14 cellular contexts compared by ENCODE assay signal in the genomic region with DNA sequence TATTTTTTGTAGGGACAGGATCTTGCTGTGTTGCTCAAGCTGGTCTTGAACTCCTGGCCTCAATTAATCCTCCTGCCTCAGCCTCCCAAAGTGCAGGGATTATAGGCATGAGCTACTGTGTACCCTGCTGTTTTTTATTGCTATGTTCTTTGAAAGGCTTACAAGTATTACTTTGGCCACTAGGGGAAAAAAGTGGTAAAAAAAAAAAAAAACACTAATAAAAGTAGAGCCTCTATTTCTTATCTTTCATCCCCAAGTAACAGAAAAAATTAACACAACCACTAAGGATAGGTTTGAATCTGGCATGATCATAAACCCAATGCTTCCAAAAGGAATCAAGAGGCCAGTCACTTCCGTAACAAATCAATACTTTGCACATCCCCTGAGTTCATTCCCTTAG. TPM values are rescaled to one million over a fixed set of nuclear protein-coding genes. Genes with fewer than 3 reads are reported as not detected.
DNase-seq lines count a peak whose midpoint lies in the region; ATAC-seq and TF ChIP-seq lines count a peak whose summit lies in the region.
"Had no signal": no experiment of that assay in that cellular context is flagged by ENCODE, and none has a peak within 500 bp of the region (broad histone marks: within the 10 kb centered on the region; RNA-seq: fewer than 3 reads in every experiment).

No MANE protein-coding gene starts in this region.

- no peaks in the 10 kb centered on the region for H3K36me3 Mint-ChIP-seq in neural progenitor cell

- intact Hi-C loops in body of pancreas (cut with DNase I) = no loop called here

- peaks cover 5% of the 10 kb centered on the region for H3K36me3 ChIP-seq in neural progenitor cell
- H3K36me3 ChIP-seq in body of pancreas (replicated peaks in 1 of 2; ENCODE audit: insufficient read depth in 1 of 2, low read depth in 2 of 2) = no peaks in the 10 kb centered on the region

- no peaks in the 10 kb centered on the region for H3K27me3 ChIP-seq in neural progenitor cell
- H3K27me3 ChIP-seq in body of pancreas = no peaks in the 10 kb centered on the region

- H3K9ac ChIP-seq in neural progenitor cell = no peak overlapping the region

- H3K4me3 Mint-ChIP-seq in neural progenitor cell = no peak overlapping the region
- H3K4me3 Mint-ChIP-seq: activated naive CD4-positive, alpha-beta T cell treated with anti-CD3 and anti-CD28 coated beads, Interleukin-2, amount 50 U/mL, for 24 hours; dendritic cell treated with granulocyte-macrophage colony-stimulating factor and Interleukin-4, amounts not matched to agents 40 ng/mL and 50 ng/mL, for 4 days; naive thymus-derived CD8-positive, alpha-beta T cell had no signal

- no peak overlapping the region for H2AFZ ChIP-seq in neural progenitor cell (replicated peaks)

- TF ChIP-seq CTCF in choroid plexus epithelial cell (conservative IDR thresholded peaks at IDR 0.05; ENCODE audit: low read depth, low read length) = peak; percentile 40
- peak; percentile 29 for TF ChIP-seq CTCF in neural progenitor cell (IDR thresholded peaks at IDR 0.05)
- TF ChIP-seq CTCF in body of pancreas (IDR thresholded peaks at IDR 0.05) = no peak

- H3K4me1 ChIP-seq in neural progenitor cell (no peaks in the 10 kb centered on the region), body of pancreas (no peaks in the 10 kb centered on the region)

- H3K4me3 ChIP-seq in choroid plexus epithelial cell (ENCODE audit: low read depth, low read length) = no peak overlapping the region
- no peak overlapping the region for H3K4me3 ChIP-seq in neural progenitor cell
- H3K4me3 ChIP-seq in body of pancreas = no peak overlapping the region

- no peak overlapping the region for H3K4me2 ChIP-seq in neural progenitor cell

- TF ChIP-seq POLR2A in body of pancreas (IDR thresholded peaks at IDR 0.05) = no peak
- TF ChIP-seq POLR2A in GM18505 (IDR thresholded peaks at IDR 0.05; ENCODE audit: borderline replicate concordance, extremely low read depth, insufficient read depth, insufficient read length) = no peak

- H4K20me1 ChIP-seq in neural progenitor cell (ENCODE audit: low read depth) = peaks cover 3% of the 10 kb centered on the region

- DNase-seq in EH (ENCODE audit: low read depth) = peak; percentile 1
- peak; percentile 29 for DNase-seq in NAMALWA (ENCODE audit: low spot score)
- peak; percentile 11 for DNase-seq in choroid plexus epithelial cell (ENCODE audit: low read depth)
- DNase-seq in neural progenitor cell (ENCODE audit: low spot score) = no peak
- DNase-seq in NOMO-1 treated with DMSO at 0.1 percent for 48 hours (lab: John Stamatoyannopoulos, UW; ENCODE audit: unreplicated experiment) = no peak
- DNase-seq in body of pancreas = no peak
- DNase-seq: naive thymus-derived CD8-positive, alpha-beta T cell; NCI-H2081; small intestine had no signal

- H3K27ac Mint-ChIP-seq in neural progenitor cell = no peak overlapping the region
- H3K27ac Mint-ChIP-seq: activated naive CD4-positive, alpha-beta T cell treated with anti-CD3 and anti-CD28 coated beads, Interleukin-2, amount 50 U/mL, for 24 hours; dendritic cell treated with granulocyte-macrophage colony-stimulating factor and Interleukin-4, amounts not matched to agents 40 ng/mL and 50 ng/mL, for 4 days had no signal

- no peaks in the 10 kb centered on the region for H3K4me1 Mint-ChIP-seq in neural progenitor cell

- WGBS in body of pancreas, 2 donors = 83 to 88% methylated on average over 1 of the region's 1 CpG

- H3K79me2 ChIP-seq in neural progenitor cell (ENCODE audit: low read depth) = peaks cover 1% of the 10 kb centered on the region

- H3F3A ChIP-seq in neural progenitor cell (ENCODE audit: low read depth) = peaks cover 5% of the 10 kb centered on the region

- H3K27ac ChIP-seq in neural progenitor cell = no peak overlapping the region
- no peak overlapping the region for H3K27ac ChIP-seq in body of pancreas

- no peak for ATAC-seq in HG03469 (IDR thresholded peaks at IDR 0.05; ENCODE audit: unreplicated experiment)
- no peak for ATAC-seq in body of pancreas
- no peak for ATAC-seq in GM18505 (IDR thresholded peaks at IDR 0.05; ENCODE audit: unreplicated experiment)
- ATAC-seq: naive thymus-derived CD8-positive, alpha-beta T cell had no signal

- H3K9me3 Mint-ChIP-seq in neural progenitor cell = no peaks in the 10 kb centered on the region
- H3K9me3 Mint-ChIP-seq: activated naive CD4-positive, alpha-beta T cell treated with anti-CD3 and anti-CD28 coated beads, Interleukin-2, amount 50 U/mL, for 24 hours; dendritic cell treated with granulocyte-macrophage colony-stimulating factor and Interleukin-4, amounts not matched to agents 40 ng/mL and 50 ng/mL, for 4 days; naive thymus-derived CD8-positive, alpha-beta T cell had no signal

- H3K9me3 ChIP-seq in neural progenitor cell (ENCODE audit: low read depth) = no peaks in the 10 kb centered on the region
- no peaks in the 10 kb centered on the region for H3K9me3 ChIP-seq in body of pancreas

- H3K27me3 Mint-ChIP-seq in neural progenitor cell (ENCODE audit: insufficient read depth, low read depth) = no peaks in the 10 kb centered on the region
- H3K27me3 Mint-ChIP-seq: activated naive CD4-positive, alpha-beta T cell treated with anti-CD3 and anti-CD28 coated beads, Interleukin-2, amount 50 U/mL, for 24 hours; dendritic cell treated with granulocyte-macrophage colony-stimulating factor and Interleukin-4, amounts not matched to agents 40 ng/mL and 50 ng/mL, for 4 days; naive thymus-derived CD8-positive, alpha-beta T cell had no signal

RNA-seq across cellular contexts. Expression of a gene that starts 11.6 kb away (rescaled TPM):
- 28.5 and 41.9 TPM in 2 replicates for total RNA-seq in neural progenitor cell (ENCODE audit: low replicate concordance)
- 10 to 100 TPM; 13.0 to 14.8 TPM for total RNA-seq in body of pancreas

RNA-seq across cellular contexts. Expression of a gene that starts 43.2 kb away (rescaled TPM):
- total RNA-seq in neural progenitor cell (ENCODE audit: low replicate concordance) = 0.11 and 0.19 TPM in 2 replicates
- under 1 TPM in 1 of 2 donors, not detected in 1; 0.66 TPM for total RNA-seq in body of pancreas
- total RNA-seq: T-helper 1 cell treated with Interleukin-12 subunit alpha and Interleukin-12 subunit beta and Interleukin-4 antibody, amounts not matched to agents 30 ng/mL and 1 ng/mL, for 36 hours had no signal

Comparison
In these comparisons a context has a peak if more than half of its experiments do, and no peak if none do; other contexts are left out.
1. DNase-seq: peak in EH (single experiment), NAMALWA (single experiment) and choroid plexus epithelial cell (single experiment); none in neural progenitor cell (single experiment), NOMO-1 treated with DMSO at 0.1 percent for 48 hours (single experiment) and body of pancreas (0 of 4).
2. CTCF ChIP-seq: peak in choroid plexus epithelial cell (single experiment) and neural progenitor cell (single experiment); none in body of pancreas (0 of 7).